ENCODE assay signal across 30 cellular contexts in the genomic region with DNA sequence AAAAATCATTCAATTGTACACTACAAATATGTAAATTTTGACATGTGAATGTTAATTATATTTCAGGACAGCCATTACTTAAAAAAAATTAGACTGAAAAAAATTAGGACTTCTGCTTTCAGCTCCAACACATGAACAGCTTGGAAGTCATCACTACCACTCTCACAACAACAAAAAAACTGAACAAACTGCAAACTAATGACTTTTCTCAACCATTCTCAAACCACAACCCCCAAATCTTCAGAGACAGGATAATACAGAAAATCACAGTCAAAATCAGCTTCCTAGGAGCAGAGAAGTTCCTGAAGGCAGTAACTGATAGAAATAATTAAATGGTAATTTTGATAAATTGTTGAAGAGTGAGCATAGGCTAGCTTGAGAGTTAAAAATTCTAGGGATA.
"Had no signal": no experiment of that assay in that cellular context is flagged by ENCODE, and none has a peak within 500 bp of the region (broad histone marks: within the 10 kb centered on the region; RNA-seq: fewer than 3 reads in every experiment).

No MANE protein-coding gene starts in this region.

- H3K27ac Mint-ChIP-seq: activated B cell treated with CpG ODN at 0.5 μM for 24 hours; activated CD4-positive, alpha-beta memory T cell treated with anti-CD3 and anti-CD28 coated beads, Interleukin-2, amount 10 ng/mL, durations not matched to agents 7 days and 5 days; activated CD8-positive, alpha-beta memory T cell treated with anti-CD3 and anti-CD28 coated beads, Interleukin-2, amount 10 ng/mL, durations not matched to agents 7 days and 5 days; activated naive CD4-positive, alpha-beta T cell treated with anti-CD3 and anti-CD28 coated beads, Interleukin-2, amount 10 ng/mL, durations not matched to agents 7 days and 5 days; activated naive CD8-positive, alpha-beta T cell had no signal

- H3K4me3 Mint-ChIP-seq: activated B cell treated with CpG ODN at 0.5 μM for 24 hours; activated CD4-positive, alpha-beta memory T cell treated with anti-CD3 and anti-CD28 coated beads, Interleukin-2, amount 10 ng/mL, durations not matched to agents 7 days and 5 days; activated CD8-positive, alpha-beta memory T cell treated with anti-CD3 and anti-CD28 coated beads, Interleukin-2, amount 10 ng/mL, durations not matched to agents 7 days and 5 days; activated naive CD4-positive, alpha-beta T cell treated with anti-CD3 and anti-CD28 coated beads, Interleukin-2, amount 10 ng/mL, durations not matched to agents 7 days and 5 days; activated naive CD8-positive, alpha-beta T cell; activated naive CD8-positive, alpha-beta T cell treated with anti-CD3 and anti-CD28 coated beads, Interleukin-2, amount 50 U/mL, for 24 hours had no signal

- H3K4me1 Mint-ChIP-seq: activated B cell treated with CpG ODN at 0.5 μM for 24 hours; activated CD4-positive, alpha-beta memory T cell treated with anti-CD3 and anti-CD28 coated beads, Interleukin-2, amount 10 ng/mL, durations not matched to agents 7 days and 5 days; activated CD8-positive, alpha-beta memory T cell treated with anti-CD3 and anti-CD28 coated beads, Interleukin-2, amount 10 ng/mL, durations not matched to agents 7 days and 5 days had no signal

- H3K27ac ChIP-seq: brain microvascular endothelial cell, RWPE1, VCaP had no signal

- DNase-seq: activated B cell treated with CpG ODN at 0.5 μM for 24 hours; activated CD4-positive, alpha-beta memory T cell treated with anti-CD3 and anti-CD28 coated beads, Interleukin-2, amount 10 ng/mL, durations not matched to agents 7 days and 5 days; activated CD4-positive, CD25-positive, alpha-beta regulatory T cell treated with anti-CD3 and anti-CD28 coated beads, Interleukin-2, amount 50 U/mL, for 72 hours; activated CD8-positive, alpha-beta memory T cell treated with anti-CD3 and anti-CD28 coated beads for 24 hours; activated CD8-positive, alpha-beta memory T cell treated with anti-CD3 and anti-CD28 coated beads, Interleukin-2, amount 10 ng/mL, durations not matched to agents 7 days and 5 days; activated effector memory CD4-positive, alpha-beta T cell treated with Interleukin-2 at 50 U/mL for 16 hours; activated naive CD8-positive, alpha-beta T cell treated with anti-CD3 and anti-CD28 coated beads, Interleukin-2, amount 50 U/mL, for 24 hours; anterior cingulate cortex; brain microvascular endothelial cell; central memory CD4-positive, alpha-beta T cell; Kasumi-1; NCI-H1105; NCI-H1417 treated with DMSO at 0.1 percent for 48 hours; NCI-H2081; NCI-H2171 treated with DMSO at 0.1 percent for 48 hours; NCI-H2227 treated with DMSO at 0.1 percent for 48 hours; NCI-H446; NCI-H524; NK-92 treated with Interleukin-12 subunit alpha and Interleukin-12 subunit beta, amount 100 ng/mL, for 24 hours; SIG-M5; SW 1271; T-helper 9 cell had no signal

- ATAC-seq: activated CD8-positive, alpha-beta memory T cell treated with anti-CD3 and anti-CD28 coated beads, Interleukin-2, amount 10 ng/mL, durations not matched to agents 7 days and 5 days; activated naive CD8-positive, alpha-beta T cell treated with anti-CD3 and anti-CD28 coated beads, Interleukin-2, amount 50 U/mL, for 24 hours; K562; PC-3; Right ventricle myocardium inferior; SK-N-SH treated with all-trans-retinoic acid at 6 μM for 48 hours had no signal

- H3K27me3 ChIP-seq: brain microvascular endothelial cell had no signal

- FAIRE-seq: K562 had no signal

- H3K36me3 Mint-ChIP-seq: activated CD8-positive, alpha-beta memory T cell treated with anti-CD3 and anti-CD28 coated beads, Interleukin-2, amount 10 ng/mL, durations not matched to agents 7 days and 5 days; activated naive CD4-positive, alpha-beta T cell treated with anti-CD3 and anti-CD28 coated beads, Interleukin-2, amount 10 ng/mL, durations not matched to agents 7 days and 5 days; activated naive CD8-positive, alpha-beta T cell had no signal

- H3K27me3 Mint-ChIP-seq: activated B cell treated with CpG ODN at 0.5 μM for 24 hours; activated CD4-positive, alpha-beta memory T cell treated with anti-CD3 and anti-CD28 coated beads, Interleukin-2, amount 10 ng/mL, durations not matched to agents 7 days and 5 days; activated CD8-positive, alpha-beta memory T cell treated with anti-CD3 and anti-CD28 coated beads, Interleukin-2, amount 10 ng/mL, durations not matched to agents 7 days and 5 days; activated naive CD4-positive, alpha-beta T cell treated with anti-CD3 and anti-CD28 coated beads, Interleukin-2, amount 10 ng/mL, durations not matched to agents 7 days and 5 days had no signal

- H3K4me3 ChIP-seq: K562 had no signal

- H3K36me3 ChIP-seq: brain microvascular endothelial cell had no signal
